ENCODE assay signal across 1 cellular context in the genomic region with DNA sequence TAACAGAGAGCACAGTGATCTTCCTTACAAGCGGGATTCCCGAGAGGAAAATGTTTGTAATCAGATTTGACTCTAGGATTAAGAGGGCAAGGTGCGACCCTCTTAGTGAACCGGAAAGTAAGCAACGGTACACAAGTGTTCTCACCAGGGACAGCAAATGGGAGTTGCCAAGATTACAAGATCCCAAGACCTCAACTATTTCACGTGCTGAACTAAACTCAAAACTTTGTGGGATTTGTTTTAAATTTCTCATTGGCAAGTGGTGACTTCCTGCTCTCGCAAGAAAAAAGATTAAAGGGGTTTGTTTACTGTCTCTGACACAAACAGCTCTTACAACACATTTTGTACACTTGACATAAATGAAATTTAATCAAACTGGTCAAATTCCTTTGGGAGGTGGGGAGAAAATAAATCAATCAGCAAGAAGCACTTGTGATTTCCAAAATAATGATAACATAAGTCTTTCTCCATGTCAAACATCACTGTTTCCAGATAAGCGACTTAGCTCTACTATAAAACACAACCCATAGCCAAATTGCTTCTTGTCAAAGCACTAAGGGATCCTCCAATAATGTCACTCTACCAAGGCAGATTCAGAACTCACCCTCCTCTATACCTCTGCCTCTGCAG.
TF ChIP-seq lines count a peak whose summit lies in the region.

No MANE protein-coding gene starts in this region.

TF ChIP-seq in WTC11, 78 proteins besides CTCF, POLR2A, EP300 and RAD21 (continued from another document):
- TF ChIP-seq, protein P1, sequence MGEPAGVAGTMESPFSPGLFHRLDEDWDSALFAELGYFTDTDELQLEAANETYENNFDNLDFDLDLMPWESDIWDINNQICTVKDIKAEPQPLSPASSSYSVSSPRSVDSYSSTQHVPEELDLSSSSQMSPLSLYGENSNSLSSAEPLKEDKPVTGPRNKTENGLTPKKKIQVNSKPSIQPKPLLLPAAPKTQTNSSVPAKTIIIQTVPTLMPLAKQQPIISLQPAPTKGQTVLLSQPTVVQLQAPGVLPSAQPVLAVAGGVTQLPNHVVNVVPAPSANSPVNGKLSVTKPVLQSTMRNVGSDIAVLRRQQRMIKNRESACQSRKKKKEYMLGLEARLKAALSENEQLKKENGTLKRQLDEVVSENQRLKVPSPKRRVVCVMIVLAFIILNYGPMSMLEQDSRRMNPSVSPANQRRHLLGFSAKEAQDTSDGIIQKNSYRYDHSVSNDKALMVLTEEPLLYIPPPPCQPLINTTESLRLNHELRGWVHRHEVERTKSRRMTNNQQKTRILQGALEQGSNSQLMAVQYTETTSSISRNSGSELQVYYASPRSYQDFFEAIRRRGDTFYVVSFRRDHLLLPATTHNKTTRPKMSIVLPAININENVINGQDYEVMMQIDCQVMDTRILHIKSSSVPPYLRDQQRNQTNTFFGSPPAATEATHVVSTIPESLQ (CRISPR knock-in tag; IDR thresholded peaks at IDR 0.05): no peak
- TF ChIP-seq IRF2 (CRISPR knock-in tag; IDR thresholded peaks at IDR 0.05; ENCODE audit: borderline replicate concordance, low read depth) (no peak), ZNF121 (CRISPR knock-in tag; IDR thresholded peaks at IDR 0.05) (no peak), GABPB1 (CRISPR knock-in tag; IDR thresholded peaks at IDR 0.05) (no peak), ZBTB21 (CRISPR knock-in tag; IDR thresholded peaks at IDR 0.05; ENCODE audit: borderline replicate concordance) (no peak), ZNF232 (CRISPR knock-in tag; IDR thresholded peaks at IDR 0.05) (no peak), SP1 (CRISPR knock-in tag; conservative IDR thresholded peaks at IDR 0.05) (no peak)
- TF ChIP-seq, protein P2, sequence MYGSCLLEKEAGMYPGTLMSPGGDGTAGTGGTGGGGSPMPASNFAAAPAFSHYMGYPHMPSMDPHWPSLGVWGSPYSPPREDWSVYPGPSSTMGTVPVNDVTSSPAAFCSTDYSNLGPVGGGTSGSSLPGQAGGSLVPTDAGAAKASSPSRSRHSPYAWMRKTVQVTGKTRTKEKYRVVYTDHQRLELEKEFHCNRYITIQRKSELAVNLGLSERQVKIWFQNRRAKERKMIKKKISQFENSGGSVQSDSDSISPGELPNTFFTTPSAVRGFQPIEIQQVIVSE (CRISPR knock-in tag; IDR thresholded peaks at IDR 0.05; ENCODE audit: borderline replicate concordance): no peak
